In genomic region chr13:30116379-30116778, GRCh38 we compare ENCODE assay signal across 1 cellular context.
TF ChIP-seq lines count a peak whose summit lies in the region.

No MANE protein-coding gene starts in this region.

TF ChIP-seq in HepG2, 621 proteins besides CTCF, POLR2A, EP300 and RAD21:
- TF ChIP-seq HNF1B (CRISPR knock-in tag; IDR thresholded peaks at IDR 0.05) (no peak), SRSF4 (IDR thresholded peaks at IDR 0.05; ENCODE audit: low read depth, low read length, poor library complexity, severe bottlenecking) (no peak), TCF7L2 (IDR thresholded peaks at IDR 0.05; ENCODE audit: low read depth, low read length) (no peak), DMTF1 (CRISPR knock-in tag; IDR thresholded peaks at IDR 0.05) (no peak), ZNF335 (CRISPR knock-in tag; IDR thresholded peaks at IDR 0.05) (no peak), ZNF3 (CRISPR knock-in tag; IDR thresholded peaks at IDR 0.05) (no peak), PCBP1 (IDR thresholded peaks at IDR 0.05; ENCODE audit: borderline replicate concordance, low read depth, low read length) (no peak), ARID5B (CRISPR knock-in tag; IDR thresholded peaks at IDR 0.05) (no peak; the same call in 1 of the 2 replicates), ZNF567 (CRISPR knock-in tag; IDR thresholded peaks at IDR 0.05; ENCODE audit: borderline replicate concordance) (no peak)
- TF ChIP-seq, protein P1, sequence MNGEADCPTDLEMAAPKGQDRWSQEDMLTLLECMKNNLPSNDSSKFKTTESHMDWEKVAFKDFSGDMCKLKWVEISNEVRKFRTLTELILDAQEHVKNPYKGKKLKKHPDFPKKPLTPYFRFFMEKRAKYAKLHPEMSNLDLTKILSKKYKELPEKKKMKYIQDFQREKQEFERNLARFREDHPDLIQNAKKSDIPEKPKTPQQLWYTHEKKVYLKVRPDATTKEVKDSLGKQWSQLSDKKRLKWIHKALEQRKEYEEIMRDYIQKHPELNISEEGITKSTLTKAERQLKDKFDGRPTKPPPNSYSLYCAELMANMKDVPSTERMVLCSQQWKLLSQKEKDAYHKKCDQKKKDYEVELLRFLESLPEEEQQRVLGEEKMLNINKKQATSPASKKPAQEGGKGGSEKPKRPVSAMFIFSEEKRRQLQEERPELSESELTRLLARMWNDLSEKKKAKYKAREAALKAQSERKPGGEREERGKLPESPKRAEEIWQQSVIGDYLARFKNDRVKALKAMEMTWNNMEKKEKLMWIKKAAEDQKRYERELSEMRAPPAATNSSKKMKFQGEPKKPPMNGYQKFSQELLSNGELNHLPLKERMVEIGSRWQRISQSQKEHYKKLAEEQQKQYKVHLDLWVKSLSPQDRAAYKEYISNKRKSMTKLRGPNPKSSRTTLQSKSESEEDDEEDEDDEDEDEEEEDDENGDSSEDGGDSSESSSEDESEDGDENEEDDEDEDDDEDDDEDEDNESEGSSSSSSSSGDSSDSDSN (CRISPR knock-in tag; IDR thresholded peaks at IDR 0.05): no peak
